8 cellular contexts compared by ENCODE assay signal in genomic region chr1:54403808-54404261, GRCh38. TPM values are rescaled to one million over a fixed set of nuclear protein-coding genes. Genes with fewer than 3 reads are reported as not detected.
DNase-seq lines count a peak whose midpoint lies in the region; ATAC-seq and TF ChIP-seq lines count a peak whose summit lies in the region.

No MANE protein-coding gene starts in this region.

- no peak for DNase-seq in CD8-positive, alpha-beta memory T cell
- DNase-seq in M059J (ENCODE audit: low read depth) (peak; percentile 75), nephron progenitor cell (no peak), cerebellum (ENCODE audit: low spot score) (no peak)
- DNase-seq in central memory CD8-positive, alpha-beta T cell (ENCODE audit: low spot score in 2 of 2) = no peak

- H3K4me1 ChIP-seq in CD8-positive, alpha-beta memory T cell (ENCODE audit: insufficient read depth, low read length) = peaks cover 53% of the 10 kb centered on the region

- no peak for TF ChIP-seq CTCF in nephron progenitor cell (IDR thresholded peaks at IDR 0.05)

- POLR2A ChIA-PET in CD8-positive, alpha-beta memory T cell (lab: Charles Lee) = interaction anchor here (0.5 to 0.9 kb wide), 2 partner anchors 73 to 444 kb away, joined by 3 to 5 read pairs; no protein-coding TSS in a partner anchor

- peaks cover 74 to 76% (median 75%) of the 10 kb centered on the region in 3 donors for H3K4me1 Mint-ChIP-seq in CD8-positive, alpha-beta memory T cell
- peaks cover 76% of the 10 kb centered on the region for H3K4me1 Mint-ChIP-seq in central memory CD8-positive, alpha-beta T cell
- peaks cover 75% of the 10 kb centered on the region for H3K4me1 Mint-ChIP-seq in nephron progenitor cell

- no peaks in the 10 kb centered on the region for H3K9me3 Mint-ChIP-seq in CD8-positive, alpha-beta memory T cell
- no peaks in the 10 kb centered on the region for H3K9me3 Mint-ChIP-seq in central memory CD8-positive, alpha-beta T cell
- H3K9me3 Mint-ChIP-seq in nephron progenitor cell = no peaks in the 10 kb centered on the region

- peak overlapping the region; percentile 48 for H3K4me3 ChIP-seq in CD8-positive, alpha-beta memory T cell (ENCODE audit: low read length)

- H3K36me3 ChIP-seq in CD8-positive, alpha-beta memory T cell (ENCODE audit: insufficient read depth, low read length) = peaks cover 22% of the 10 kb centered on the region

- H3K36me3 Mint-ChIP-seq in CD8-positive, alpha-beta memory T cell = peaks cover 12 to 55% (median 30%) of the 10 kb centered on the region in 3 donors
- H3K36me3 Mint-ChIP-seq in central memory CD8-positive, alpha-beta T cell (ENCODE audit: insufficient read depth) = peaks cover 34% of the 10 kb centered on the region
- peaks cover 47% of the 10 kb centered on the region for H3K36me3 Mint-ChIP-seq in nephron progenitor cell (ENCODE audit: low read depth)

- peak overlapping the region; percentile 83 to 96 (median 89) for H3K4me3 Mint-ChIP-seq in CD8-positive, alpha-beta memory T cell
- peak overlapping the region; percentile 75 for H3K4me3 Mint-ChIP-seq in central memory CD8-positive, alpha-beta T cell
- H3K4me3 Mint-ChIP-seq in nephron progenitor cell = peak overlapping the region; percentile 85

- ATAC-seq in central memory CD8-positive, alpha-beta T cell (replicated peaks; ENCODE audit: extremely low read depth, poor library complexity, severe bottlenecking) = no peak
- no peak for ATAC-seq in GM18858 (IDR thresholded peaks at IDR 0.05; ENCODE audit: unreplicated experiment)
- no peak for ATAC-seq in GM18520 (IDR thresholded peaks at IDR 0.05; ENCODE audit: unreplicated experiment)
- ATAC-seq in HG03457 (IDR thresholded peaks at IDR 0.05; ENCODE audit: unreplicated experiment) = no peak

- peak overlapping the region; percentile 7 for H3K27ac ChIP-seq in CD8-positive, alpha-beta memory T cell (ENCODE audit: low read depth, low read length)

- CTCF ChIA-PET in CD8-positive, alpha-beta memory T cell (lab: Charles Lee) = interaction anchor here (1.2 to 5.7 kb wide), 3 partner anchors 86 to 223 kb away, joined by 3 to 71 read pairs (median 3); no protein-coding TSS in a partner anchor

- H3K27me3 Mint-ChIP-seq in CD8-positive, alpha-beta memory T cell = peaks cover 0 to 5% of the 10 kb centered on the region in 2 donors
- no peaks in the 10 kb centered on the region for H3K27me3 Mint-ChIP-seq in central memory CD8-positive, alpha-beta T cell
- H3K27me3 Mint-ChIP-seq in nephron progenitor cell (ENCODE audit: low read depth, poor library complexity) = peaks cover 2% of the 10 kb centered on the region

- peak overlapping the region in 7 of 8 donors; percentile 31 to 87 (median 68) for H3K27ac Mint-ChIP-seq in CD8-positive, alpha-beta memory T cell
- H3K27ac Mint-ChIP-seq in central memory CD8-positive, alpha-beta T cell (ENCODE audit: low read depth) = peak overlapping the region; percentile 57
- H3K27ac Mint-ChIP-seq in nephron progenitor cell = peak overlapping the region; percentile 78

- H3K9me3 ChIP-seq in CD8-positive, alpha-beta memory T cell (ENCODE audit: low read length) = no peaks in the 10 kb centered on the region

- H3K27me3 ChIP-seq in CD8-positive, alpha-beta memory T cell (ENCODE audit: insufficient read depth, low read length, poor library complexity, severe bottlenecking) = no peaks in the 10 kb centered on the region

RNA-seq across cellular contexts. Expression of gene SSBP3, which starts 2.4 kb away (rescaled TPM):
- 10 to 100 TPM; 41.6 to 52.7 TPM for total RNA-seq in CD8-positive, alpha-beta memory T cell
- polyA plus RNA-seq in CD8-positive, alpha-beta memory T cell = 17.6 TPM
- total RNA-seq in M059J (2014; rRNA removed; shearing (Covaris generic)) = 11.7 and 18.8 TPM in 2 replicates
- total RNA-seq in cerebellum = 36.4 TPM
